Comparison of ENCODE assay signal across 1 cellular context in genomic region chr17:40551874-40552768, GRCh38.
TF ChIP-seq lines count a peak whose summit lies in the region.

No MANE protein-coding gene starts in this region.

TF ChIP-seq in HepG2, 621 proteins besides CTCF, POLR2A, EP300 and RAD21 (continued from another document and continues in another):
- TF ChIP-seq ZNF646 (CRISPR knock-in tag; IDR thresholded peaks at IDR 0.05), result no peak
- TF ChIP-seq ZNF335 (CRISPR knock-in tag; IDR thresholded peaks at IDR 0.05), result no peak
- TF ChIP-seq TRAFD1 (CRISPR knock-in tag; IDR thresholded peaks at IDR 0.05; ENCODE audit: borderline replicate concordance), result no peak; the same call in 1 of the 2 replicates
- TF ChIP-seq ZBTB2 (CRISPR knock-in tag; IDR thresholded peaks at IDR 0.05; ENCODE audit: low read depth), result no peak
- TF ChIP-seq ZNF777 (CRISPR knock-in tag; IDR thresholded peaks at IDR 0.05), result no peak; the same call in 1 of the 2 replicates
- TF ChIP-seq AGO2 (optimal IDR thresholded peaks at IDR 0.05; ENCODE audit: low read depth, low read length), result no peak
- TF ChIP-seq NPAS2 (CRISPR knock-in tag; IDR thresholded peaks at IDR 0.05; ENCODE audit: borderline replicate concordance), result no peak
- no peak; the same call in 1 of the 2 replicates for TF ChIP-seq ATAD3A (CRISPR knock-in tag; IDR thresholded peaks at IDR 0.05)
- peak; percentile 85 for TF ChIP-seq HIC2 (CRISPR knock-in tag; IDR thresholded peaks at IDR 0.05; ENCODE audit: low read depth)
- no peak for TF ChIP-seq ZNF512B (CRISPR knock-in tag; IDR thresholded peaks at IDR 0.05; ENCODE audit: borderline replicate concordance)
- TF ChIP-seq CBX2 (IDR thresholded peaks at IDR 0.05; ENCODE audit: low read depth, low read length), result no peak
- TF ChIP-seq CBX2 (CRISPR knock-in tag; IDR thresholded peaks at IDR 0.05; ENCODE audit: low read depth), result no peak
- no peak for TF ChIP-seq ZBTB34 (CRISPR knock-in tag; IDR thresholded peaks at IDR 0.05)
- TF ChIP-seq PAX8 (CRISPR knock-in tag; IDR thresholded peaks at IDR 0.05; ENCODE audit: borderline replicate concordance), result no peak
- no peak for TF ChIP-seq CHD4 (IDR thresholded peaks at IDR 0.05; ENCODE audit: borderline replicate concordance, low read length)
- TF ChIP-seq ZNF768 (CRISPR knock-in tag; IDR thresholded peaks at IDR 0.05), result 0 out of 2 replicates have a peak, but pooled peaks have one; percentile 40
- TF ChIP-seq ZNF264 (CRISPR knock-in tag; IDR thresholded peaks at IDR 0.05), result peak; percentile 75; the same call in 1 of the 2 replicates
- no peak for TF ChIP-seq BATF2 (CRISPR knock-in tag; IDR thresholded peaks at IDR 0.05)
- TF ChIP-seq ZNF839 (CRISPR knock-in tag; IDR thresholded peaks at IDR 0.05; ENCODE audit: borderline replicate concordance), result no peak
- TF ChIP-seq ZIK1 (CRISPR knock-in tag; IDR thresholded peaks at IDR 0.05; ENCODE audit: borderline replicate concordance, low read depth), result no peak; the same call in 1 of the 2 replicates
- TF ChIP-seq ATF6 (CRISPR knock-in tag; conservative IDR thresholded peaks at IDR 0.05), result no peak
- TF ChIP-seq TRIM22 (IDR thresholded peaks at IDR 0.05), result no peak
- TF ChIP-seq THAP7 (CRISPR knock-in tag; IDR thresholded peaks at IDR 0.05), result no peak
- no peak for TF ChIP-seq MLLT10 (CRISPR knock-in tag; IDR thresholded peaks at IDR 0.05)
- no peak for TF ChIP-seq SMARCE1 (IDR thresholded peaks at IDR 0.05; ENCODE audit: borderline replicate concordance)
- no peak for TF ChIP-seq ZNF879 (CRISPR knock-in tag; IDR thresholded peaks at IDR 0.05)
- peak; percentile 90 for TF ChIP-seq ZKSCAN8 (CRISPR knock-in tag; IDR thresholded peaks at IDR 0.05; ENCODE audit: borderline replicate concordance)
- no peak; the same call in none of the 2 replicates for TF ChIP-seq ZBTB25 (CRISPR knock-in tag; IDR thresholded peaks at IDR 0.05)
- TF ChIP-seq ZKSCAN5 (CRISPR knock-in tag; IDR thresholded peaks at IDR 0.05), result no peak
- TF ChIP-seq SP1 (IDR thresholded peaks at IDR 0.05), result no peak
- no peak for TF ChIP-seq SP1 (CRISPR knock-in tag; IDR thresholded peaks at IDR 0.05)
